In the genomic region with DNA sequence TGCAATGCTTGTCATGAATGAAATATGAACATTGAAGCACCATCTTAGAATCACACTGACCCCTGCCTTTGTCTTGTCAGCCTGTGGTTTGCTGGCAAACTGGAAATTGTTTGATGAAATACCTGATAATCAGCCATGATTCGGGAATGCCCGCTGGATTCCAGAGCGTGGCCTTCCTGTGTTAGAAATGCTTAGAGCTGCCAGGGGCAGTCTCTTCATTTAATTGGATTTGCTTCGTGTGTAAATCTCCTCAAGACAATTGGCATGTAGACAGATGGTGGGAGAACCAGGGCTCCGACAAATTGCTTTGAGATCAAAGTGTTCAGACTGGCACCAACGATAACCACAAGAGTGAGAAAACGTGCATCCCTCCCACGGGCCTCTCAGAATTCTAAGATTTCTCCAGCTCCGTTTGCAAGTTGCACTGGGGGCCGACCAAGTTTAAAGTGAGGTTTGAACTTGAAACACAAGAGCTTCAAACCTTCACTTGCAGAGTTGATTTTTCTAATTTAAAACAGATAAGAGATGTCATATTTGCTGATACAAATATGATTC, we compare ENCODE assay signal across 8 cellular contexts.
DNase-seq lines count a peak whose midpoint lies in the region; ATAC-seq, FAIRE-seq and TF ChIP-seq lines count a peak whose summit lies in the region.
"Not testable (repeated sequence)": the region's sequence is repeated elsewhere in the genome, so short reads cannot be mapped to it uniquely, and the experiment has no call there.

No MANE protein-coding gene starts in this region.

- H3K79me1 ChIP-seq in H1 (ENCODE audit: low read depth, low read length); trophoblast cell (ENCODE audit: low read length): not testable (repeated sequence)

- H3K79me2 ChIP-seq in DND-41 (ENCODE audit: insufficient read depth, low read length); H1 (ENCODE audit: control insufficient read depth in 1 of 2, insufficient read depth in 2 of 2, low read length in 2 of 2); trophoblast cell (ENCODE audit: control insufficient read depth, insufficient read depth, low read length, poor library complexity): not testable (repeated sequence)

- H3K27ac ChIP-seq in DND-41 (ENCODE audit: low read length): peak overlapping the region; percentile 71
- not testable (repeated sequence) for H3K27ac ChIP-seq in H1 (ENCODE audit: low read depth, low read length); trophoblast cell (ENCODE audit: low read depth, low read length)

- H4K91ac ChIP-seq in H1 (replicated peaks; ENCODE audit: insufficient read length, low read length); trophoblast cell (ENCODE audit: low read depth, low read length): not testable (repeated sequence)

- H2BK15ac ChIP-seq in H1 (ENCODE audit: low read length): not testable (repeated sequence)

- H3K27me3 ChIP-seq in DND-41 (ENCODE audit: insufficient read depth, low read length, poor library complexity); H1 (replicated peaks in 1 of 4; ENCODE audit: control insufficient read depth in 3 of 4, extremely low read depth in 1 of 4, insufficient read depth in 3 of 4, low read length in 3 of 4); trophoblast cell (ENCODE audit: insufficient read depth, low read length): not testable (repeated sequence)

- not testable (repeated sequence) for H2BK20ac ChIP-seq in H1 (ENCODE audit: low read length)

- not testable (repeated sequence) for H3K18ac ChIP-seq in H1 (ENCODE audit: extremely low read depth, low read length); trophoblast cell (ENCODE audit: low read length)

- H2AFZ ChIP-seq in DND-41 (ENCODE audit: low read depth, low read length); H1 (ENCODE audit: low read length); trophoblast cell (ENCODE audit: insufficient read depth, low read length, poor library complexity): not testable (repeated sequence)

- 97% methylated on average over 7 of the region's 10 CpGs; no CpG with 5 or more reads in 1 of the 2 experiments for WGBS in H1 (ENCODE audit: extremely low coverage in 1 of 2, insufficient coverage in 1 of 2, insufficient read length in 1 of 2, insufficient replicate concordance in 2 of 2, low coverage in 1 of 2, low lambda C conversion rate in 2 of 2, missing lambda C conversion rate in 1 of 2), 2 experiments
- WGBS in trophoblast cell (ENCODE audit: extremely low coverage, insufficient coverage, insufficient read length): no CpG with 5 or more reads among the region's 10 CpGs

- H2BK5ac ChIP-seq in H1 (ENCODE audit: low read depth, low read length); trophoblast cell (ENCODE audit: low read depth, low read length, poor library complexity): not testable (repeated sequence)

- peak; percentile 97 for ATAC-seq in DND-41 (ENCODE audit: insufficient read depth, low read depth)

- H2BK120ac ChIP-seq in H1 (replicated peaks; ENCODE audit: low read depth, low read length); trophoblast cell (ENCODE audit: insufficient read depth, low read length, poor library complexity): not testable (repeated sequence)

- not testable (repeated sequence) for H3K56ac ChIP-seq in H1 (replicated peaks; ENCODE audit: insufficient read length, low read depth, low read length)

- H4K8ac ChIP-seq in H1 (ENCODE audit: extremely low read depth, insufficient read depth, low read length); trophoblast cell (ENCODE audit: low read depth, low read length): not testable (repeated sequence)

- not testable (repeated sequence) for H3K4ac ChIP-seq in H1 (replicated peaks; ENCODE audit: insufficient read length, low read depth, low read length); trophoblast cell (ENCODE audit: low read depth, low read length)

- TF ChIP-seq EP300 in H1 (IDR thresholded peaks at IDR 0.05; ENCODE audit: borderline replicate concordance in 1 of 2, low read depth in 2 of 2, low read length in 2 of 2): not testable (repeated sequence)

- CTCF ChIA-PET in H1 (lab: Charles Lee; ENCODE audit: partially characterized antibody): not testable (repeated sequence)

- H2BK12ac ChIP-seq in H1 (ENCODE audit: low read depth, low read length); trophoblast cell (ENCODE audit: low read length): not testable (repeated sequence)

- POLR2A ChIA-PET in H1 (lab: Charles Lee; ENCODE audit: partially characterized antibody): not testable (repeated sequence)

- H3K4me1 ChIP-seq in DND-41 (ENCODE audit: insufficient read depth, low read length): peaks cover 47% of the 10 kb centered on the region
- H3K4me1 ChIP-seq in H1 (replicated peaks in 1 of 4; ENCODE audit: control insufficient read depth in 3 of 4, insufficient read depth in 4 of 4, low read length in 3 of 4); trophoblast cell (ENCODE audit: control insufficient read depth in 1 of 2, insufficient read depth in 2 of 2, low read length in 2 of 2): not testable (repeated sequence)

- H3K14ac ChIP-seq in H1 (ENCODE audit: insufficient read length); trophoblast cell (ENCODE audit: low read length): not testable (repeated sequence)

- peak; percentile 97 for FAIRE-seq in HTR-8/SVneo (lab: Jason Lieb, UNC)
- FAIRE-seq in H1 (lab: Jason Lieb, UNC): peak; percentile 58

- DNase-seq in DND-41 (peak; percentile 82), NCI-H226 (peak; percentile 17), NCI-H82 treated with DMSO at 0.1 percent for 48 hours (lab: John Stamatoyannopoulos, UW; ENCODE audit: unreplicated experiment) (peak; percentile 43), astrocyte of the hippocampus (ENCODE audit: low read depth, low spot score) (peak; percentile 29), left kidney (ENCODE audit: low read depth, low spot score) (peak; percentile 69), trophoblast cell (peak; percentile 50 to 75)
- DNase-seq in HTR-8/SVneo (ENCODE audit: insufficient read length, low spot score); H1 (ENCODE audit: low read depth in 1 of 2, low spot score in 2 of 2): not testable (repeated sequence)

- not testable (repeated sequence) for H4K5ac ChIP-seq in H1 (ENCODE audit: insufficient read length, low read depth, low read length)

- not testable (repeated sequence) for H3K23ac ChIP-seq in H1 (ENCODE audit: insufficient read length); trophoblast cell (ENCODE audit: low read length)

- not testable (repeated sequence) for H4K12ac ChIP-seq in trophoblast cell (ENCODE audit: low read depth, low read length)

- not testable (repeated sequence) for TF ChIP-seq CTCF in DND-41 (IDR thresholded peaks at IDR 0.05; ENCODE audit: borderline replicate concordance, extremely low read depth, low read length, poor library complexity, severe bottlenecking); H1 (IDR thresholded peaks at IDR 0.05; ENCODE audit: control extremely low read depth in 1 of 3, insufficient read depth in 1 of 3, low read depth in 1 of 3, low read length in 3 of 3)

- H4K20me1 ChIP-seq in DND-41 (ENCODE audit: insufficient read depth, low read length); H1 (replicated peaks in 1 of 2; ENCODE audit: control insufficient read depth in 1 of 2, insufficient read depth in 2 of 2, low read length in 2 of 2): not testable (repeated sequence)

- H3K9me3 ChIP-seq in DND-41 (ENCODE audit: insufficient read depth, low read length, severe bottlenecking); H1 (ENCODE audit: insufficient read depth in 2 of 2, low read depth in 1 of 2, low read length in 1 of 2); trophoblast cell (ENCODE audit: insufficient read depth, low read depth, low read length): not testable (repeated sequence)

- TF ChIP-seq POLR2A in H1 (IDR thresholded peaks at IDR 0.05; ENCODE audit: control extremely low read depth in 1 of 2, low read depth in 2 of 2, low read length in 2 of 2): not testable (repeated sequence)

- H3K4me2 ChIP-seq in DND-41 (ENCODE audit: insufficient read depth, low read length); H1 (ENCODE audit: insufficient read depth in 1 of 2, low read depth in 2 of 2, low read length in 2 of 2); trophoblast cell (ENCODE audit: low read length): not testable (repeated sequence)

- not testable (repeated sequence) for H3K23me2 ChIP-seq in H1 (ENCODE audit: low read depth, low read length)

- TF ChIP-seq RAD21 in H1 (IDR thresholded peaks at IDR 0.05 in 1 of 2, conservative IDR thresholded peaks at IDR 0.05 in 1 of 2; ENCODE audit: low read depth in 2 of 2, low read length in 2 of 2): not testable (repeated sequence)

- peak overlapping the region; percentile 25 for H3K9ac ChIP-seq in DND-41 (ENCODE audit: low read depth, low read length)
- not testable (repeated sequence) for H3K9ac ChIP-seq in H1 (replicated peaks in 1 of 4; ENCODE audit: extremely low read depth in 1 of 4, low read depth in 3 of 4, low read length in 3 of 4); trophoblast cell (ENCODE audit: low read length)

- not testable (repeated sequence) for H3K36me3 ChIP-seq in DND-41 (ENCODE audit: insufficient read depth, low read length); H1 (ENCODE audit: control insufficient read depth in 2 of 4, insufficient read depth in 4 of 4, low read length in 3 of 4); trophoblast cell (ENCODE audit: control insufficient read depth in 1 of 2, insufficient read depth in 2 of 2, low read length in 2 of 2)

- H2AK5ac ChIP-seq in H1 (ENCODE audit: low read depth, low read length); trophoblast cell (ENCODE audit: low read length): not testable (repeated sequence)

- H3K4me3 ChIP-seq in DND-41 (ENCODE audit: low read depth in 1 of 2, low read length in 2 of 2); H1 (ENCODE audit: extremely low read depth in 1 of 4, insufficient read depth in 2 of 4, low read depth in 3 of 4, low read length in 4 of 4); trophoblast cell (ENCODE audit: low read depth, low read length): not testable (repeated sequence)
